In genomic region chr12:128989287-128989686, GRCh38 we compare ENCODE assay signal across 36 cellular contexts.
"Had no signal": no experiment of that assay in that cellular context is flagged by ENCODE, and none has a peak within 500 bp of the region (broad histone marks: within the 10 kb centered on the region; RNA-seq: fewer than 3 reads in every experiment).

No MANE protein-coding gene starts in this region.

- H3K4me2 ChIP-seq: KMS-11 had no signal

- H3K9me3 ChIP-seq: MG63 had no signal

- H3K27me3 ChIP-seq: MG63 had no signal

- H3K4me3 ChIP-seq: MG63 had no signal

- DNase-seq: Karpas-422, Kasumi-1, MG63, MM.1S, MV-4-11, NCI-H1048, NCI-H1092, NCI-H1092 treated with DMSO at 0.1 percent for 48 hours, NCI-H1105, NCI-H1105 treated with DMSO at 0.1 percent for 48 hours, NCI-H1417, NCI-H1417 treated with DMSO at 0.1 percent for 48 hours, NCI-H1436, NCI-H1436 treated with DMSO at 0.1 percent for 48 hours, NCI-H146, NCI-H1694, NCI-H1694 treated with DMSO at 0.1 percent for 48 hours, NCI-H187, NCI-H187 treated with DMSO at 0.1 percent for 48 hours, NCI-H1930, NCI-H2029, NCI-H2029 treated with DMSO at 0.1 percent for 48 hours, NCI-H2081, NCI-H2081 treated with DMSO at 0.1 percent for 48 hours, NCI-H2107, NCI-H2171, NCI-H2171 treated with DMSO at 0.1 percent for 48 hours, NCI-H2227 treated with DMSO at 0.1 percent for 48 hours, NCI-H226, NCI-H345, NCI-H446, NCI-H446 treated with DMSO at 0.1 percent for 48 hours, NCI-H510A, NCI-H510A treated with DMSO at 0.1 percent for 48 hours, NCI-H524 had no signal

- H3K27ac ChIP-seq: KMS-11 had no signal

- H3K9ac ChIP-seq: KMS-11 had no signal

- H3K36me3 ChIP-seq: MG63 had no signal
